8 cellular contexts compared by ENCODE assay signal in the genomic region with DNA sequence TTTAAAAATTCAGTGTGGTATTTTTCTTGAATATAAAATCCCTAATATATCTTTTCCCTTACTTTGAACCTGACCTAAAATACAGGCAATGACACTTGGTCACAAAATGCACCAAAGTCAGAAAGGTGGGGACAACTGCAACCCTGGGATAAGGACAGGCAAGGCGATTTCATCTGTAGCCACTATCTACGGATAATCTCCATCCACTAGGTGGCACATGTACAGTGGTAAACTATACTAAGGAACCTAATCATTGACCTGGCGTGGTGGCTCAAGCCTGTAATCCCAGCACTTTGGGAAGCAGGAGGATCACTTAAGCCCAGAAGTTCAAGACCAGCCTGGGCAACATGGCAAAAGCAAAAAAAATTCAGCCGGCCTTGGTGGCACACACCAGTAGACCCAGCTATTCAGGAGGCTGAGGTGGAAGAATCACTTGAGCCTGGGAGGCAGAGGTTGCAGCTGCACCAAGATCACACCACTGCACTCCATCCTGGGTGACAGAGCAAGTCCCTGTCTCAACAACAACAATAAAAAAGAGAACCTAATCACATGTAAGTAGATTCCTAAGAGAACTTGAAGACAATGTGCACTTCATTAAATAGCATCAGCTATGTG.
DNase-seq lines count a peak whose midpoint lies in the region; ATAC-seq and TF ChIP-seq lines count a peak whose summit lies in the region.

No MANE protein-coding gene starts in this region.

- H3K4me2 ChIP-seq in mesendoderm (ENCODE audit: low read length) = no peak overlapping the region

- no peak overlapping the region for H2BK5ac ChIP-seq in mesendoderm (ENCODE audit: low read length)

- H2BK15ac ChIP-seq in mesendoderm (replicated peaks; ENCODE audit: low read depth) = no peak overlapping the region

- H3K4ac ChIP-seq in mesendoderm (ENCODE audit: low read depth, low read length) = no peak overlapping the region

- no peak overlapping the region for H3K9ac ChIP-seq in mesendoderm (ENCODE audit: low read length)

- no peaks in the 10 kb centered on the region for H3K36me3 ChIP-seq in mesendoderm (ENCODE audit: control insufficient read depth, insufficient read depth, low read length)

- CTCF ChIA-PET in RWPE1 (lab: Yijun Ruan, JAX) = no interaction called here

- TF ChIP-seq CTCF in RWPE1 (conservative IDR thresholded peaks at IDR 0.05; ENCODE audit: low read depth) = peak; percentile 64

- peak; percentile 73 for ATAC-seq in GM19351 (IDR thresholded peaks at IDR 0.05; ENCODE audit: unreplicated experiment)

- H3K27me3 ChIP-seq in mesendoderm (ENCODE audit: insufficient read depth, low read length, poor library complexity) = no peaks in the 10 kb centered on the region

- H2AK5ac ChIP-seq in mesendoderm (ENCODE audit: low read length) = no peak overlapping the region

- H3K4me1 ChIP-seq in mesendoderm (ENCODE audit: control insufficient read depth, low read depth, low read length) = no peaks in the 10 kb centered on the region

- peak; percentile 6 for DNase-seq in DMS153 treated with DMSO at 0.1 percent for 48 hours (lab: John Stamatoyannopoulos, UW; ENCODE audit: unreplicated experiment)
- DNase-seq in HT-29 (ENCODE audit: low spot score) = peak; percentile 83
- DNase-seq in RWPE1 (ENCODE audit: low spot score) = peak; percentile 21
- peak; percentile 2 for DNase-seq in effector CD4-positive, alpha-beta T cell
- DNase-seq in mesendoderm = peak; percentile 65
- DNase-seq in NOMO-1 treated with dmso at 0.1 percent for 144 hours (lab: John Stamatoyannopoulos, UW; ENCODE audit: unreplicated experiment) = no peak
- no peak for DNase-seq in T1000 (lab: John Stamatoyannopoulos, UW)

- H3K56ac ChIP-seq in mesendoderm (ENCODE audit: low read length) = no peak overlapping the region

- no peak overlapping the region for H2BK120ac ChIP-seq in mesendoderm (ENCODE audit: low read depth, low read length)

- H3K23ac ChIP-seq in mesendoderm (ENCODE audit: low read length) = no peak overlapping the region

- H3K79me1 ChIP-seq in mesendoderm (ENCODE audit: low read length) = peaks cover 10% of the 10 kb centered on the region

- WGBS in mesendoderm (ENCODE audit: extremely low coverage, insufficient coverage, low lambda C conversion rate) = no CpG with 5 or more reads among the region's 4 CpGs

- H4K8ac ChIP-seq in mesendoderm (ENCODE audit: low read depth, low read length) = no peak overlapping the region

- POLR2A ChIA-PET in RWPE1 (lab: Yijun Ruan, JAX; ENCODE audit: low non-redundant PET) = no interaction called here

- peaks cover 2% of the 10 kb centered on the region for H3K79me2 ChIP-seq in mesendoderm (ENCODE audit: control insufficient read depth, insufficient read depth, low read length)

- H4K5ac ChIP-seq in mesendoderm (ENCODE audit: low read length) = no peak overlapping the region

- H3K18ac ChIP-seq in mesendoderm (ENCODE audit: low read length) = no peak overlapping the region

- H3K27ac ChIP-seq in RWPE1 = no peak overlapping the region
- H3K27ac ChIP-seq in mesendoderm (ENCODE audit: low read depth, low read length) = no peak overlapping the region

- no peak overlapping the region for H3K4me3 ChIP-seq in mesendoderm (ENCODE audit: low read length)

Comparison
In these comparisons a context has a peak if more than half of its experiments do, and no peak if none do; other contexts are left out.
1. DNase-seq: peak in DMS153 treated with DMSO at 0.1 percent for 48 hours (single experiment), HT-29 (single experiment), RWPE1 (single experiment), effector CD4-positive, alpha-beta T cell (single experiment) and mesendoderm (single experiment); none in NOMO-1 treated with dmso at 0.1 percent for 144 hours (single experiment) and T1000 (single experiment).